31 cellular contexts compared by ENCODE assay signal in the genomic region with DNA sequence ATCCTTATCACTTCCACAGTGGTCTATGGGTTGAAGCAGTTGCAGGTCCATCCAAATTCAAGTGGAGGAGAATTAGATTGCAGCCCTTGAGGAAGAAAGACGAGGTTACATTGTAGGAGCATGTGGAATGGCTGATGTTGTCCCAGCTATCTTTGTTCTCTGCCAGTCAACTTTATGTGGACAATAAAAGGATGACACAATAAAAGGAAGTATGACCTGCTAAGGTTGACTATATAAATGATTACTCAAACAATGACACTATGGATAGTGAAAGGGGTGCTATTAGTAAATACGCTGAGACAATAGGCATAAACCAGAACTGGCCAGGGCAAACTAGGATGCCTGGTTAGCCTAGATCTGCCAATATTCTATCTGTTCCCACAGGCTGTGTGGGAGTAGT.
"Had no signal": no experiment of that assay in that cellular context is flagged by ENCODE, and none has a peak within 500 bp of the region (broad histone marks: within the 10 kb centered on the region; RNA-seq: fewer than 3 reads in every experiment).

No MANE protein-coding gene starts in this region.

- H3K9me3 ChIP-seq: pancreas, prostate gland, stomach, testis, thyroid gland, transverse colon, upper lobe of right lung had no signal

- H3K36me3 ChIP-seq: left ventricle myocardium inferior, pancreas, prostate gland, stomach, thyroid gland, transverse colon, upper lobe of right lung had no signal

- ATAC-seq: naive thymus-derived CD4-positive, alpha-beta T cell; pancreas; right cardiac atrium; sciatic nerve; stimulated activated naive B cell treated with anti-CD40 and anti-IgM and Interleukin-4, amounts not matched to agents 10 μg/mL and 1 μg/mL and 100 μg/mL, for 72 hours; stimulated activated naive CD8-positive, alpha-beta T cell treated with anti-CD3 and anti-CD28 coated beads, Interleukin-15, Interleukin-2, amounts not matched to agents 100 U/mL and 50 U/mL, for 24 hours; upper lobe of right lung had no signal

- H3K27me3 ChIP-seq: pancreas, stomach, testis, thyroid gland, transverse colon, upper lobe of right lung had no signal

- DNase-seq: hypothalamus; immature natural killer cell; kidney; left ventricle myocardium inferior; mesendoderm; naive thymus-derived CD4-positive, alpha-beta T cell; nucleus accumbens; pancreas; posterior cingulate gyrus; retina; right cardiac atrium; stimulated activated CD4-positive, alpha-beta T cell treated with anti-CD3 and anti-CD28 coated beads, Interleukin-12 subunit alpha, Interleukin-12 subunit beta, amount 100 ng/mL, for 4 hours; stimulated activated CD4-positive, alpha-beta T cell treated with anti-CD3 and anti-CD28 coated beads, Interleukin-15, amount 100 ng/mL, for 24 hours; stimulated activated CD4-positive, alpha-beta T cell treated with anti-CD3 and anti-CD28 coated beads, Interleukin-2, amount 100 ng/mL, for 24 hours; stimulated activated CD4-positive, alpha-beta T cell treated with anti-CD3 and anti-CD28 coated beads, Interleukin-4, amount 100 ng/mL, for 1 hour; stimulated activated naive B cell treated with anti-CD40 and anti-IgM and Interleukin-4, amounts not matched to agents 10 μg/mL and 1 μg/mL and 100 μg/mL, for 72 hours; stimulated activated naive CD8-positive, alpha-beta T cell treated with anti-CD3 and anti-CD28 coated beads, Interleukin-15, Interleukin-2, amounts not matched to agents 100 U/mL and 50 U/mL, for 24 hours; stomach; testis; thyroid gland; transverse colon; upper lobe of right lung had no signal

- H3K27ac Mint-ChIP-seq: immature natural killer cell; mesothelial cell of epicardium; naive thymus-derived CD4-positive, alpha-beta T cell; natural killer cell treated with Interleukin-12 subunit alpha and Interleukin-12 subunit beta and Interleukin-15 and Interleukin-18, amount 100 ng/mL, for 72 hours; stimulated activated naive B cell treated with anti-CD40 and anti-IgM and Interleukin-4, amounts not matched to agents 10 μg/mL and 1 μg/mL and 100 μg/mL, for 72 hours had no signal

- H3K9me3 Mint-ChIP-seq: immature natural killer cell; mesothelial cell of epicardium; natural killer cell treated with Interleukin-12 subunit alpha and Interleukin-12 subunit beta and Interleukin-15 and Interleukin-18, amount 100 ng/mL, for 72 hours; stimulated activated naive B cell treated with anti-CD40 and anti-IgM and Interleukin-4, amounts not matched to agents 10 μg/mL and 1 μg/mL and 100 μg/mL, for 72 hours had no signal

- H3K4me3 Mint-ChIP-seq: immature natural killer cell; mesothelial cell of epicardium; naive thymus-derived CD4-positive, alpha-beta T cell; natural killer cell treated with Interleukin-12 subunit alpha and Interleukin-12 subunit beta and Interleukin-15 and Interleukin-18, amount 100 ng/mL, for 72 hours; neural crest cell; stimulated activated naive B cell treated with anti-CD40 and anti-IgM and Interleukin-4, amounts not matched to agents 10 μg/mL and 1 μg/mL and 100 μg/mL, for 72 hours had no signal

- H3K4me1 ChIP-seq: left ventricle myocardium inferior, pancreas, prostate gland, stomach, testis, transverse colon, upper lobe of right lung had no signal

- H3K27ac ChIP-seq: left ventricle myocardium inferior, pancreas, prostate gland, skin epidermis, stomach, testis, thyroid gland, transverse colon, upper lobe of right lung had no signal

- H3K4me3 ChIP-seq: left ventricle myocardium inferior, lung, pancreas, prostate gland, skin epidermis, stomach, testis, thyroid gland, transverse colon, upper lobe of right lung had no signal

- H3K4me1 Mint-ChIP-seq: immature natural killer cell; mesothelial cell of epicardium; naive thymus-derived CD4-positive, alpha-beta T cell; stimulated activated naive B cell treated with anti-CD40 and anti-IgM and Interleukin-4, amounts not matched to agents 10 μg/mL and 1 μg/mL and 100 μg/mL, for 72 hours had no signal

- H3K36me3 Mint-ChIP-seq: immature natural killer cell; mesothelial cell of epicardium; natural killer cell treated with Interleukin-12 subunit alpha and Interleukin-12 subunit beta and Interleukin-15 and Interleukin-18, amount 100 ng/mL, for 72 hours; stimulated activated naive B cell treated with anti-CD40 and anti-IgM and Interleukin-4, amounts not matched to agents 10 μg/mL and 1 μg/mL and 100 μg/mL, for 72 hours had no signal

- FAIRE-seq: islet of Langerhans, kidney, pancreas, urothelium cell line had no signal
